8 cellular contexts compared by ENCODE assay signal in the genomic region with DNA sequence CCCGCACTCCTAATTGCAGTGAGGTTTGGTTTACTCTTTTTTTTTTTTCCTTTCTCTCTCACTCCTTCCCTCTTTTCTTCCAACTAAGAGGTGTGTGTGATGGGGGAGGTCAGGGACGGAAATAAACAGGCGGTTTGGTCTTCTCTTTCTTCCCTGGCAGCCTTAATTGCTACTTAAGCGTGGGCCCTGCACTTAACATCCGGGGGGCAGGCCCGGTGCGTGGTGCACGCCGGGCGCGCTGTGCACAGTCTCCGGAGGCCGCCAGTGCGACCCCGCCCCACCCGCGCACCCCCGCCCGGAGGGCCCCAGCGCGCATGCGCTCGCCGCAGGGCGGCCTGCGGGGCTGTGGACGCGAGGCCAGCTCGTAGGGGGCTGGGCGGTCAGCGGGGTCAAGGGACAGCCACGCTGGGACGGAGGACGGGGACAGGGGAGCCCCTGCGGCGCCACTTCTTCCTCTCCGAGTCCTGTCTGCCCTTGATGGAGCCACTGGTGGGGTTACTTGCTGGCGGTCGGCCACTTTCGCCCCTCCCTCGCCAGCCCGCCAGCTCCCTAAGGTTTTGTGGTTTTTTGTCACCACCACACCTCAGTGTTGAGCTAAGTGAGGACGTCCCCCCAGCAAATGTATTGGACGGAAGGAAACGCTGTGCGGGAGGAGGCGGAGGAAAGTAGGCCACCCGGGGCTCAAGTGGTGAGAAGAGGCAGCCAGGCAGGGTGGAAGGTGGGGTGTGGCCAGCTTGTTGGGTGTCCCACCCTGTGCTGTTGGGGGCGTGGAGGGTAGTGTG.
DNase-seq lines count a peak whose midpoint lies in the region; ATAC-seq and TF ChIP-seq lines count a peak whose summit lies in the region.

No MANE protein-coding gene starts in this region.

- H3K4me3 ChIP-seq in endocrine pancreas (ENCODE audit: control insufficient read depth, insufficient read depth, low read length) = peak overlapping the region; percentile 69
- H3K4me3 ChIP-seq in mucosa of stomach (ENCODE audit: low read length) = no peak overlapping the region

- H3K4me1 ChIP-seq in endocrine pancreas (ENCODE audit: control insufficient read depth, insufficient read depth, low read length) (no peaks in the 10 kb centered on the region), mucosa of stomach (ENCODE audit: control insufficient read depth, insufficient read depth, low read length) (peaks cover 7% of the 10 kb centered on the region)

- peak; percentile 79 for ATAC-seq in HG02571 (IDR thresholded peaks at IDR 0.05; ENCODE audit: unreplicated experiment)
- ATAC-seq in SK-N-SH treated with all-trans-retinoic acid at 6 μM for 48 hours = no peak

- peak; percentile 78 for DNase-seq in DMS153 treated with DMSO at 0.1 percent for 48 hours (lab: John Stamatoyannopoulos, UW; ENCODE audit: unreplicated experiment)
- peak; percentile 87 for DNase-seq in NCI-H345 (lab: John Stamatoyannopoulos, UW)
- DNase-seq in activated CD8-positive, alpha-beta memory T cell treated with anti-CD3 and anti-CD28 coated beads for 24 hours = peak; percentile 93
- DNase-seq in stimulated activated CD8-positive, alpha-beta memory T cell treated with anti-CD3 and anti-CD28 coated beads, Interleukin-7, amount 100 ng/mL, for 24 hours (ENCODE audit: low read depth) = peak; percentile 51

- H3K9me3 ChIP-seq in endocrine pancreas (ENCODE audit: control insufficient read depth, low read length) (no peaks in the 10 kb centered on the region), mucosa of stomach (ENCODE audit: control insufficient read depth, low read length) (no peaks in the 10 kb centered on the region)

- H3K27me3 ChIP-seq in endocrine pancreas (ENCODE audit: control insufficient read depth, insufficient read depth, low read length) (no peaks in the 10 kb centered on the region), mucosa of stomach (ENCODE audit: control insufficient read depth, insufficient read depth, low read length) (peaks cover 24% of the 10 kb centered on the region)

- no peaks in the 10 kb centered on the region for H3K36me3 ChIP-seq in endocrine pancreas (ENCODE audit: control insufficient read depth, insufficient read depth, low read length)
- no peaks in the 10 kb centered on the region for H3K36me3 ChIP-seq in mucosa of stomach (ENCODE audit: control insufficient read depth, insufficient read depth, low read length)

- H3K9ac ChIP-seq in endocrine pancreas (ENCODE audit: control insufficient read depth, insufficient read depth, low read length) (peak overlapping the region; percentile 47), mucosa of stomach (ENCODE audit: low read length) (peak overlapping the region; percentile 64)

TF ChIP-seq in SK-N-SH treated with all-trans-retinoic acid at 6 μM for 48 hours, 23 proteins besides CTCF, POLR2A, EP300 and RAD21:
- no peak for TF ChIP-seq ISL1 (CRISPR knock-in tag; IDR thresholded peaks at IDR 0.05)
